ENCODE assay signal across 26 cellular contexts in the genomic region with DNA sequence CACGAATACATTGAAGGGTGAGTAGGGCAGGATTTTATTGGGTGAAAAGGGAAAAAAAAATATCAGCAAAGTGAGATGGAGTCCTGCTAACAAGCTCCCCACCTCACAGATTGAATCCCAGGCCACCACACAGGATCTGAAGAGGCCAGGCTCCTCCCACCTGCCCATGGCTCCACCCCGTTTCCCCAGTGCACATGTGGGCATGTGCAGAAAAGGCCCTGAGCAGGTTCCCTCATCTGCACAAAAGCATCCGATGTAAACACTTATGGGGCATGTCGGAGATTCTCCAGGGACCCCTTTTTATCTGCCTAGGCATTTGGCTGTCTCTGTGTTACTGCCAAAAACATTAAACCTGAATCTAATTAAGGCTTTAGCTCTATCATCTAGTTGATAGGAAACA. TPM values are rescaled to one million over a fixed set of nuclear protein-coding genes. Genes with fewer than 3 reads are reported as not detected.
DNase-seq lines count a peak whose midpoint lies in the region; ATAC-seq and TF ChIP-seq lines count a peak whose summit lies in the region.
"Had no signal": no experiment of that assay in that cellular context is flagged by ENCODE, and none has a peak within 500 bp of the region (broad histone marks: within the 10 kb centered on the region; RNA-seq: fewer than 3 reads in every experiment).

No MANE protein-coding gene starts in this region.

- H4K20me1 ChIP-seq in HCT116 (ENCODE audit: insufficient read depth): no peaks in the 10 kb centered on the region
- no peaks in the 10 kb centered on the region for H4K20me1 ChIP-seq in smooth muscle cell (ENCODE audit: low read depth)

- ATAC-seq in activated CD8-positive, alpha-beta T cell treated with anti-CD3 and anti-CD28 coated beads for 36 hours: no peak
- no peak for ATAC-seq in activated CD8-positive, alpha-beta T cell treated with anti-CD3 and anti-CD28 coated beads, Interleukin-2, amount 10 ng/mL, durations not matched to agents 7 days and 5 days
- peak; percentile 83 for ATAC-seq in HCT116
- ATAC-seq: activated CD8-positive, alpha-beta memory T cell treated with anti-CD3 and anti-CD28 coated beads, Interleukin-2, amount 10 ng/mL, durations not matched to agents 7 days and 5 days; gastroesophageal sphincter; left lobe of liver had no signal

- H3K4me3 Mint-ChIP-seq in activated CD8-positive, alpha-beta T cell treated with anti-CD3 and anti-CD28 coated beads for 36 hours: no peak overlapping the region
- H3K4me3 Mint-ChIP-seq in activated CD8-positive, alpha-beta T cell treated with anti-CD3 and anti-CD28 coated beads, Interleukin-2, amount 10 ng/mL, durations not matched to agents 7 days and 5 days: no peak overlapping the region
- H3K4me3 Mint-ChIP-seq: activated CD8-positive, alpha-beta memory T cell treated with anti-CD3 and anti-CD28 coated beads, Interleukin-2, amount 10 ng/mL, durations not matched to agents 7 days and 5 days; CD14-positive monocyte; central memory CD8-positive, alpha-beta T cell; dendritic cell treated with granulocyte-macrophage colony-stimulating factor and Interleukin-4, amounts not matched to agents 40 ng/mL and 50 ng/mL, for 4 days; T-helper 2 cell treated with Interferon-gamma antibody and Interleukin-4, amounts not matched to agents 5 μg/mL and 100 μg/mL, for 36 hours had no signal

- H3K4me1 Mint-ChIP-seq in activated CD8-positive, alpha-beta T cell treated with anti-CD3 and anti-CD28 coated beads for 36 hours (ENCODE audit: low read depth): no peaks in the 10 kb centered on the region
- H3K4me1 Mint-ChIP-seq in activated CD8-positive, alpha-beta T cell treated with anti-CD3 and anti-CD28 coated beads, Interleukin-2, amount 10 ng/mL, durations not matched to agents 7 days and 5 days (ENCODE audit: low read depth): no peaks in the 10 kb centered on the region
- H3K4me1 Mint-ChIP-seq: activated CD8-positive, alpha-beta memory T cell treated with anti-CD3 and anti-CD28 coated beads, Interleukin-2, amount 10 ng/mL, durations not matched to agents 7 days and 5 days; CD14-positive monocyte; central memory CD8-positive, alpha-beta T cell had no signal

- no peak overlapping the region for H3K4me2 ChIP-seq in HCT116 (ENCODE audit: low read length)
- no peak overlapping the region for H3K4me2 ChIP-seq in smooth muscle cell

- H3K36me3 ChIP-seq in HCT116 (ENCODE audit: control insufficient read depth in 1 of 2, insufficient read depth in 2 of 2, low read length in 2 of 2): no peaks in the 10 kb centered on the region
- no peaks in the 10 kb centered on the region for H3K36me3 ChIP-seq in smooth muscle cell (ENCODE audit: low read depth)
- H3K36me3 ChIP-seq in prostate gland: no peaks in the 10 kb centered on the region
- H3K36me3 ChIP-seq: gastroesophageal sphincter, neutrophil, sigmoid colon had no signal

- H3K9me3 ChIP-seq in HCT116 (ENCODE audit: control insufficient read depth in 1 of 2, insufficient read depth in 1 of 2, low read depth in 1 of 2, low read length in 2 of 2) (no peaks in the 10 kb centered on the region), smooth muscle cell (replicated peaks; ENCODE audit: low read depth) (no peaks in the 10 kb centered on the region), prostate gland (no peaks in the 10 kb centered on the region)
- H3K9me3 ChIP-seq: gastroesophageal sphincter, neutrophil, sigmoid colon had no signal

- H3K27ac Mint-ChIP-seq in activated CD8-positive, alpha-beta T cell treated with anti-CD3 and anti-CD28 coated beads for 36 hours: no peak overlapping the region
- H3K27ac Mint-ChIP-seq in activated CD8-positive, alpha-beta T cell treated with anti-CD3 and anti-CD28 coated beads, Interleukin-2, amount 10 ng/mL, durations not matched to agents 7 days and 5 days: no peak overlapping the region
- H3K27ac Mint-ChIP-seq: activated CD8-positive, alpha-beta memory T cell treated with anti-CD3 and anti-CD28 coated beads, Interleukin-2, amount 10 ng/mL, durations not matched to agents 7 days and 5 days; CD14-positive monocyte; dendritic cell treated with granulocyte-macrophage colony-stimulating factor and Interleukin-4, amounts not matched to agents 40 ng/mL and 50 ng/mL, for 4 days; progenitor cell of endocrine pancreas; T-helper 2 cell treated with Interferon-gamma antibody and Interleukin-4, amounts not matched to agents 5 μg/mL and 100 μg/mL, for 36 hours had no signal

- H3K9me3 Mint-ChIP-seq in activated CD8-positive, alpha-beta T cell treated with anti-CD3 and anti-CD28 coated beads for 36 hours: no peaks in the 10 kb centered on the region
- H3K9me3 Mint-ChIP-seq in activated CD8-positive, alpha-beta T cell treated with anti-CD3 and anti-CD28 coated beads, Interleukin-2, amount 10 ng/mL, durations not matched to agents 7 days and 5 days (ENCODE audit: insufficient read depth): no peaks in the 10 kb centered on the region
- H3K9me3 Mint-ChIP-seq: central memory CD8-positive, alpha-beta T cell; dendritic cell treated with granulocyte-macrophage colony-stimulating factor and Interleukin-4, amounts not matched to agents 40 ng/mL and 50 ng/mL, for 4 days; T-helper 2 cell treated with Interferon-gamma antibody and Interleukin-4, amounts not matched to agents 5 μg/mL and 100 μg/mL, for 36 hours had no signal

- RAD21 ChIA-PET in HCT116 (lab: Charles Lee; ENCODE audit: low non-redundant PET in 1 of 2, low total read pairs in 2 of 2, uncharacterized antibody in 2 of 2, unreplicated experiment in 2 of 2): no interaction called here

- H3K27ac ChIP-seq in HCT116 (ENCODE audit: low read depth, low read length) (no peak overlapping the region), smooth muscle cell (ENCODE audit: low read depth) (peak overlapping the region; percentile 53), prostate gland (no peak overlapping the region)
- H3K27ac ChIP-seq: gastroesophageal sphincter, neutrophil, sigmoid colon had no signal

- H3K9ac ChIP-seq in HCT116 (ENCODE audit: low read length) (no peak overlapping the region), smooth muscle cell (ENCODE audit: low read depth) (no peak overlapping the region)

- no peaks in the 10 kb centered on the region for H3K9me2 ChIP-seq in HCT116 (ENCODE audit: insufficient read depth)

- H3K27me3 Mint-ChIP-seq in activated CD8-positive, alpha-beta T cell treated with anti-CD3 and anti-CD28 coated beads for 36 hours: peaks cover 21% of the 10 kb centered on the region
- H3K27me3 Mint-ChIP-seq in activated CD8-positive, alpha-beta T cell treated with anti-CD3 and anti-CD28 coated beads, Interleukin-2, amount 10 ng/mL, durations not matched to agents 7 days and 5 days (ENCODE audit: low read depth): peaks cover 38% of the 10 kb centered on the region
- H3K27me3 Mint-ChIP-seq: progenitor cell of endocrine pancreas had no signal

- H3K27me3 ChIP-seq in HCT116 (ENCODE audit: insufficient read depth, low read length): no peaks in the 10 kb centered on the region
- H3K27me3 ChIP-seq in smooth muscle cell (ENCODE audit: low read depth): no peaks in the 10 kb centered on the region
- H3K27me3 ChIP-seq in prostate gland (replicated peaks; ENCODE audit: insufficient read depth): no peaks in the 10 kb centered on the region

- H2AFZ ChIP-seq in HCT116 (ENCODE audit: low read depth, low read length, poor library complexity, severe bottlenecking) (peak overlapping the region; percentile 17), smooth muscle cell (ENCODE audit: low read depth) (no peak overlapping the region)

- no peak for TF ChIP-seq RAD21 in HCT116 (IDR thresholded peaks at IDR 0.05; ENCODE audit: low read depth)

- H3K36me3 Mint-ChIP-seq in activated CD8-positive, alpha-beta T cell treated with anti-CD3 and anti-CD28 coated beads for 36 hours (ENCODE audit: low read depth): no peaks in the 10 kb centered on the region
- H3K36me3 Mint-ChIP-seq in activated CD8-positive, alpha-beta T cell treated with anti-CD3 and anti-CD28 coated beads, Interleukin-2, amount 10 ng/mL, durations not matched to agents 7 days and 5 days (ENCODE audit: low read depth): no peaks in the 10 kb centered on the region
- H3K36me3 Mint-ChIP-seq: activated CD8-positive, alpha-beta memory T cell treated with anti-CD3 and anti-CD28 coated beads, Interleukin-2, amount 10 ng/mL, durations not matched to agents 7 days and 5 days; CD14-positive monocyte had no signal

- 89% methylated on average over 4 of the region's 4 CpGs for WGBS in smooth muscle cell (ENCODE audit: low lambda C conversion rate)
- WGBS in prostate gland: 73% methylated on average over 4 of the region's 4 CpGs

- POLR2A ChIA-PET in activated CD8-positive, alpha-beta T cell treated with anti-CD3 and anti-CD28 coated beads for 36 hours (lab: Charles Lee): interaction anchor here (0.6 kb wide), 1 partner anchor 1163 kb away, joined by 4 read pairs; no protein-coding TSS in a partner anchor
- POLR2A ChIA-PET in activated CD8-positive, alpha-beta T cell treated with anti-CD3 and anti-CD28 coated beads, Interleukin-2, amount 10 ng/mL, durations not matched to agents 7 days and 5 days (lab: Charles Lee): no interaction called here
- POLR2A ChIA-PET in HCT116 (lab: Charles Lee): no interaction called here

- H3K4me3 ChIP-seq in HCT116 (replicated peaks in 1 of 2; ENCODE audit: low read depth in 1 of 2, low read length in 2 of 2) (no peak overlapping the region), smooth muscle cell (no peak overlapping the region), prostate gland (no peak overlapping the region)
- H3K4me3 ChIP-seq: gastroesophageal sphincter, sigmoid colon had no signal

- H3F3A ChIP-seq in smooth muscle cell (ENCODE audit: low read depth): no peaks in the 10 kb centered on the region

- H3K79me2 ChIP-seq in HCT116 (ENCODE audit: insufficient read depth, low read length): no peaks in the 10 kb centered on the region
- H3K79me2 ChIP-seq in smooth muscle cell (ENCODE audit: low read depth): no peaks in the 10 kb centered on the region

- CTCF ChIA-PET in activated CD8-positive, alpha-beta T cell treated with anti-CD3 and anti-CD28 coated beads for 36 hours (lab: Charles Lee): interaction anchor here (1.0 to 2.3 kb wide), 2 partner anchors 19 to 53 kb away, joined by 3 to 11 read pairs; no protein-coding TSS in a partner anchor
- CTCF ChIA-PET in activated CD8-positive, alpha-beta T cell treated with anti-CD3 and anti-CD28 coated beads, Interleukin-2, amount 10 ng/mL, durations not matched to agents 7 days and 5 days (lab: Charles Lee): no interaction called here
- CTCF ChIA-PET in HCT116 (lab: Charles Lee): interaction anchor here (0.6 kb wide), 1 partner anchor 13 kb away, joined by 3 read pairs; no protein-coding TSS in a partner anchor

- H3K4me1 ChIP-seq in HCT116 (ENCODE audit: control insufficient read depth in 1 of 2, insufficient read depth in 2 of 2, low read length in 2 of 2) (no peaks in the 10 kb centered on the region), smooth muscle cell (ENCODE audit: low read depth) (peaks cover 7% of the 10 kb centered on the region), prostate gland (replicated peaks) (peaks cover 4% of the 10 kb centered on the region)
- H3K4me1 ChIP-seq: gastroesophageal sphincter, sigmoid colon had no signal

- TF ChIP-seq CTCF in activated CD8-positive, alpha-beta T cell treated with anti-CD3 and anti-CD28 coated beads for 36 hours (IDR thresholded peaks at IDR 0.05): no peak
- TF ChIP-seq CTCF in HCT116 (IDR thresholded peaks at IDR 0.05 in 2 of 3, conservative IDR thresholded peaks at IDR 0.05 in 1 of 3; ENCODE audit: borderline replicate concordance in 1 of 3, insufficient read depth in 1 of 3, low read depth in 2 of 3, low read length in 2 of 3) (no peak), smooth muscle cell (IDR thresholded peaks at IDR 0.05; ENCODE audit: borderline replicate concordance, insufficient read depth, poor library complexity, severe bottlenecking) (no peak), prostate gland (IDR thresholded peaks at IDR 0.05) (no peak)

- TF ChIP-seq POLR2A in HCT116 (IDR thresholded peaks at IDR 0.05; ENCODE audit: borderline replicate concordance, extremely low read depth, insufficient read depth, insufficient read length) (no peak), prostate gland (IDR thresholded peaks at IDR 0.05) (no peak)

- peak; percentile 28 for DNase-seq in activated CD8-positive, alpha-beta T cell treated with anti-CD3 and anti-CD28 coated beads for 36 hours
- no peak for DNase-seq in activated CD8-positive, alpha-beta T cell treated with anti-CD3 and anti-CD28 coated beads, Interleukin-2, amount 10 ng/mL, durations not matched to agents 7 days and 5 days
- DNase-seq in HCT116 (ENCODE audit: low read depth, low spot score) (no peak), RPMI8226 (peak; percentile 15), smooth muscle cell (lab: John Stamatoyannopoulos, UW; ENCODE audit: unreplicated experiment) (no peak), prostate gland (ENCODE audit: low spot score) (no peak), HT-29 (ENCODE audit: low spot score) (no peak), MV-4-11 (lab: John Stamatoyannopoulos, UW) (no peak)
- DNase-seq: activated CD4-positive, alpha-beta T cell treated with anti-CD3 and anti-CD28 coated beads for 48 hours; activated CD8-positive, alpha-beta memory T cell treated with anti-CD3 and anti-CD28 coated beads, Interleukin-2, amount 10 ng/mL, durations not matched to agents 7 days and 5 days; activated naive CD4-positive, alpha-beta T cell; activated T-cell treated with anti-CD3 and anti-CD28 coated beads, Interleukin-2, amount 50 U/mL, for 48 hours; HCEC 1CT; hypothalamus; mesenchymal stem cell; NCI-H774; sigmoid colon; stimulated activated naive CD4-positive, alpha-beta T cell treated with Interleukin-2 at 50 U/mL for 16 hours had no signal

- no TSS peak for BruUV-seq in HCT116 (replicated peaks; lab: Mats Ljungman, UMichigan)

- intact Hi-C loops in activated CD8-positive, alpha-beta T cell treated with anti-CD3 and anti-CD28 coated beads for 36 hours (cut with micrococcal nuclease): no loop called here
- intact Hi-C loops in HCT116 (cut with micrococcal nuclease): no loop called here
- intact Hi-C loops in prostate gland (cut with DNase I): no loop called here

RNA-seq across cellular contexts. Expression of gene SKA1, which starts 35.2 kb away (rescaled TPM):
- total RNA-seq in activated CD8-positive, alpha-beta T cell treated with anti-CD3 and anti-CD28 coated beads for 36 hours: 10 to 100 TPM; 29.4 to 32.2 TPM
- 10 to 100 TPM; 46.3 to 48.9 TPM for total RNA-seq in activated CD8-positive, alpha-beta T cell treated with anti-CD3 and anti-CD28 coated beads, Interleukin-2, amount 10 ng/mL, durations not matched to agents 7 days and 5 days
- total RNA-seq in HCT116 (2021; ENCODE audit: unreplicated experiment) (34.5 TPM), smooth muscle cell (7.8 and 8.4 TPM in 2 replicates), prostate gland (1 to 10 TPM; 2.6 to 2.7 TPM)
- polyA plus RNA-seq in HCT116 (2012): 13.5 and 21.1 TPM in 2 replicates
- polyA plus RNA-seq in smooth muscle cell: 4.9 and 5.8 TPM in 2 replicates
- total RNA-seq in HT-29 (2014; rRNA removed; shearing (Covaris generic)): 7.7 and 9.4 TPM in 2 replicates

Comparison
In these comparisons a context has a peak if more than half of its experiments do, and no peak if none do; other contexts are left out.
1. DNase-seq: peak in activated CD8-positive, alpha-beta T cell treated with anti-CD3 and anti-CD28 coated beads for 36 hours (single experiment) and RPMI8226 (single experiment); none in activated CD8-positive, alpha-beta T cell treated with anti-CD3 and anti-CD28 coated beads, Interleukin-2, amount 10 ng/mL, durations not matched to agents 7 days and 5 days (single experiment), HCT116 (single experiment), smooth muscle cell (single experiment), prostate gland (single experiment), HT-29 (single experiment) and MV-4-11 (single experiment).